Comparison of ENCODE assay signal across 35 cellular contexts in the genomic region with DNA sequence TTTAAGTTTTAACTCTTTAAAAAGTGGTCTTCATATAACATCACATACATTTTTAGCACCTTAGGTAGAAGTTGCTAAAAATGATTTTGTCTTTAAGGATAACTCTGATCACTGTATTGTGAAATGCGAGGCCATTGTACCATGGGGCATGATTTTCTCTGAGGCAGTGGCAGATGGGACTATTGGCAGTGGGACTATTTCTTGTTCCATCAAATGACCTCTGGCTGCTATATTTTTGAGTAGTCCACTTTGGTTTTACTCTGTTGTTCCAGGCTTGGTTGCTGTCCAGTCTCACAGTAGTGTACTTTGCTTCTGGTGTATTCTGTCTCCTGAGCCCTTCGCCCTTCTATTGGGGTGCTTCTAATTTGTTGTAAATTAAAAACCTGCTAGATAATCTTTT.
"Had no signal": no experiment of that assay in that cellular context is flagged by ENCODE, and none has a peak within 500 bp of the region (broad histone marks: within the 10 kb centered on the region; RNA-seq: fewer than 3 reads in every experiment).

No MANE protein-coding gene starts in this region.

- DNase-seq: Karpas-422, Kasumi-1, KG1, MG63, MM.1S, MV-4-11, NCI-H1048, NCI-H1092, NCI-H1092 treated with DMSO at 0.1 percent for 48 hours, NCI-H1105, NCI-H1105 treated with DMSO at 0.1 percent for 48 hours, NCI-H1417, NCI-H1417 treated with DMSO at 0.1 percent for 48 hours, NCI-H1436, NCI-H1436 treated with DMSO at 0.1 percent for 48 hours, NCI-H146, NCI-H1694, NCI-H1694 treated with DMSO at 0.1 percent for 48 hours, NCI-H187, NCI-H187 treated with DMSO at 0.1 percent for 48 hours, NCI-H1930, NCI-H2029, NCI-H2029 treated with DMSO at 0.1 percent for 48 hours, NCI-H2081, NCI-H2081 treated with DMSO at 0.1 percent for 48 hours, NCI-H2107, NCI-H2171, NCI-H2171 treated with DMSO at 0.1 percent for 48 hours, NCI-H2227 treated with DMSO at 0.1 percent for 48 hours, NCI-H226, NCI-H345, NCI-H446, NCI-H446 treated with DMSO at 0.1 percent for 48 hours, NCI-H510A had no signal

- H3K36me3 ChIP-seq: MG63 had no signal

- H3K4me3 ChIP-seq: MG63 had no signal

- H3K27ac ChIP-seq: KMS-11 had no signal
